15 cellular contexts compared by ENCODE assay signal in the genomic region with DNA sequence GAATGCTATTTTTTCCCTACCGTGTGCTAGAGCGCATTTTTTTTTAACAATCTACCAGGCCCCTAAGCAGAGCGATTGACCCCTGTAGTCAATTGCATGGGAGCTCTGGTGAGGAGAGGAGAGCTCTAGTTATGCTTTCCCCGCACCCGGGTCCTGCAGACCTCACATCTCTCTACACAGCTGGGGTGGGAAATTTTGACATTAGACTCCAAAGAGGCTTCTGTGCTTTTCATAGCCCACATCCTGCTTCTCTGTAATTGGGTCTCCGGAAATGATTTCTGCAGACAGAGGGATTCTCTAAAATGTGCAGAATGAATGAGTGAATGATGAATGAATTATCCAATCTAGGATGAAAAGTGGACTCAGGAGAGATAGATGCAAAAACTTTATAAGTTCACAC. TPM values are rescaled to one million over a fixed set of nuclear protein-coding genes. Genes with fewer than 3 reads are reported as not detected.
DNase-seq lines count a peak whose midpoint lies in the region; TF ChIP-seq lines count a peak whose summit lies in the region.
"Had no signal": no experiment of that assay in that cellular context is flagged by ENCODE, and none has a peak within 500 bp of the region (broad histone marks: within the 10 kb centered on the region; RNA-seq: fewer than 3 reads in every experiment).

No MANE protein-coding gene starts in this region.

- no peaks in the 10 kb centered on the region for H4K20me1 ChIP-seq in BLaER1 treated with 17β-estradiol and CSF1 and Interleukin-3, amounts not matched to agents 10 nM and 100 nM

- H3K27me3 ChIP-seq in BLaER1 treated with 17β-estradiol and CSF1 and Interleukin-3, amounts not matched to agents 10 nM and 100 nM, result no peaks in the 10 kb centered on the region
- no peaks in the 10 kb centered on the region for H3K27me3 ChIP-seq in CD8-positive, alpha-beta memory T cell (ENCODE audit: insufficient read depth, low read length, poor library complexity, severe bottlenecking)
- H3K27me3 ChIP-seq in ascending aorta, result no peaks in the 10 kb centered on the region

- POLR2A ChIA-PET in CD8-positive, alpha-beta memory T cell (lab: Charles Lee), result interaction anchor here (0.6 to 1.0 kb wide), 3 partner anchors 31 to 75 kb away, joined by 3 read pairs; partner anchors contain the start of gene DUSP10

- no peak for TF ChIP-seq CTCF in ascending aorta (IDR thresholded peaks at IDR 0.05)

- H3K27ac ChIP-seq in BLaER1 treated with 17β-estradiol and CSF1 and Interleukin-3, amounts not matched to agents 10 nM and 100 nM, result peak overlapping the region in 8 of 11 experiments; percentile 28 to 67 (median 42); a peak in 13 of 22 replicates
- H3K27ac ChIP-seq in CD8-positive, alpha-beta memory T cell (ENCODE audit: low read depth, low read length), result no peak overlapping the region
- H3K27ac ChIP-seq in ascending aorta, result no peak overlapping the region
- H3K27ac ChIP-seq: epithelial cell of prostate, GM23248 had no signal

- CTCF ChIA-PET in CD8-positive, alpha-beta memory T cell (lab: Charles Lee), result interaction anchor here (0.9 to 1.7 kb wide), 2 partner anchors 14 to 42 kb away, joined by 3 to 6 read pairs; partner anchors contain the start of gene DUSP10

- peak overlapping the region in 1 of 10 experiments; percentile 6; a peak in 3 of 20 replicates for H3K4me3 ChIP-seq in BLaER1 treated with 17β-estradiol and CSF1 and Interleukin-3, amounts not matched to agents 10 nM and 100 nM
- H3K4me3 ChIP-seq in CD8-positive, alpha-beta memory T cell (ENCODE audit: low read length), result peak overlapping the region; percentile 29
- H3K4me3 ChIP-seq in ascending aorta, result no peak overlapping the region
- H3K4me3 ChIP-seq: GM23248 had no signal

- peaks cover 47 to 59% (median 49%) of the 10 kb centered on the region in 3 donors for H3K4me1 Mint-ChIP-seq in CD8-positive, alpha-beta memory T cell

- H3K36me3 Mint-ChIP-seq in CD8-positive, alpha-beta memory T cell, result no peaks in the 10 kb centered on the region

- in situ Hi-C loops in SK-MEL-5 (cut with HindIII; ENCODE audit: low pct_unique_long_range_greater_than_20kb, low sequenced_read_pairs), result no loop called here

- H3K4me1 ChIP-seq in BLaER1 treated with 17β-estradiol and CSF1 and Interleukin-3, amounts not matched to agents 10 nM and 100 nM, result peaks cover 37 to 63% (median 46%) of the 10 kb centered on the region in 10 experiments
- peaks cover 46% of the 10 kb centered on the region for H3K4me1 ChIP-seq in CD8-positive, alpha-beta memory T cell (ENCODE audit: insufficient read depth, low read length)
- H3K4me1 ChIP-seq in ascending aorta, result no peaks in the 10 kb centered on the region

- intact Hi-C loops in ascending aorta (cut with DNase I), result no loop called here

- H3K27me3 Mint-ChIP-seq in CD8-positive, alpha-beta memory T cell, result no peaks in the 10 kb centered on the region

- H3K4me3 Mint-ChIP-seq in CD8-positive, alpha-beta memory T cell, result peak overlapping the region; percentile 10 to 78 (median 63)

- no peaks in the 10 kb centered on the region for H3K36me3 ChIP-seq in BLaER1 treated with 17β-estradiol and CSF1 and Interleukin-3, amounts not matched to agents 10 nM and 100 nM
- no peaks in the 10 kb centered on the region for H3K36me3 ChIP-seq in CD8-positive, alpha-beta memory T cell (ENCODE audit: insufficient read depth, low read length)
- no peaks in the 10 kb centered on the region for H3K36me3 ChIP-seq in ascending aorta

- peak overlapping the region in 5 of 11 experiments; percentile 1 to 41 (median 25); a peak in 3 of 22 replicates for H3K9ac ChIP-seq in BLaER1 treated with 17β-estradiol and CSF1 and Interleukin-3, amounts not matched to agents 10 nM and 100 nM
- H3K9ac ChIP-seq: GM23248 had no signal

- no peaks in the 10 kb centered on the region for H3K9me3 Mint-ChIP-seq in CD8-positive, alpha-beta memory T cell

- H3K27ac Mint-ChIP-seq in CD8-positive, alpha-beta memory T cell, result peak overlapping the region; percentile 0 to 77 (median 66)

- peak in 2 of 5 donors; percentile 31 to 45 for DNase-seq in CD8-positive, alpha-beta memory T cell
- DNase-seq in SK-MEL-5 (ENCODE audit: low read depth, low spot score), result peak; percentile 7
- peak; percentile 48 for DNase-seq in central memory CD4-positive, alpha-beta T cell
- DNase-seq in NCI-H748 treated with DMSO at 0.1 percent for 48 hours (lab: John Stamatoyannopoulos, UW), result no peak
- no peak for DNase-seq in ascending aorta (ENCODE audit: low spot score in 2 of 2)
- no peak for DNase-seq in stimulated activated CD4-positive, alpha-beta T cell treated with anti-CD3 and anti-CD28 coated beads, Interleukin-4, amount 100 ng/mL, for 1 hour
- no peak for DNase-seq in NCI-H526 treated with DMSO at 0.1 percent for 48 hours (lab: John Stamatoyannopoulos, UW)
- DNase-seq: foreskin melanocyte; GM23248; NCI-H1436; NCI-H2227 treated with DMSO at 0.1 percent for 48 hours; NK-92 treated with Interleukin-12 subunit alpha and Interleukin-12 subunit beta, amount 100 ng/mL, for 24 hours; stimulated activated CD4-positive, alpha-beta T cell treated with anti-CD3 and anti-CD28 coated beads, Interleukin-12 subunit alpha, Interleukin-12 subunit beta, amount 100 ng/mL, for 4 hours had no signal

- H3K4me2 ChIP-seq in BLaER1 treated with 17β-estradiol and CSF1 and Interleukin-3, amounts not matched to agents 10 nM and 100 nM, result peak overlapping the region; percentile 55 to 85 (median 80)

- peaks cover 0 to 4% (median 0%) of the 10 kb centered on the region in 11 experiments; a peak in 1 of 22 replicates for H3K9me3 ChIP-seq in BLaER1 treated with 17β-estradiol and CSF1 and Interleukin-3, amounts not matched to agents 10 nM and 100 nM (replicated peaks in 1 of 11)
- H3K9me3 ChIP-seq in CD8-positive, alpha-beta memory T cell (ENCODE audit: low read length), result no peaks in the 10 kb centered on the region
- no peaks in the 10 kb centered on the region for H3K9me3 ChIP-seq in ascending aorta

RNA-seq across cellular contexts. Expression of gene DUSP10, which starts 41.5 kb away (rescaled TPM):
- total RNA-seq in CD8-positive, alpha-beta memory T cell, result 10 to 100 TPM; 23.7 to 25.4 TPM
- polyA plus RNA-seq in CD8-positive, alpha-beta memory T cell, result 8.0 TPM
- 90.7 and 101 TPM in 2 replicates for total RNA-seq in SK-MEL-5 (2014; rRNA removed; shearing (Covaris generic))
- 75.5 and 84.1 TPM in 2 replicates for polyA plus RNA-seq in SK-MEL-5 (2015; cell fraction: cytosol; rRNA removed)
- polyA plus RNA-seq in SK-MEL-5 (2015; cell fraction: nucleus; rRNA removed), result 58.0 and 67.2 TPM in 2 replicates
- 5.7 TPM for total RNA-seq in ascending aorta

Comparison
In these comparisons a context has a peak if more than half of its experiments do, and no peak if none do; other contexts are left out.
1. H3K27ac ChIP-seq: peak in BLaER1 treated with 17β-estradiol and CSF1 and Interleukin-3, amounts not matched to agents 10 nM and 100 nM (8 of 11); none in CD8-positive, alpha-beta memory T cell (single experiment) and ascending aorta (0 of 2).
2. DNase-seq: peak in SK-MEL-5 (single experiment) and central memory CD4-positive, alpha-beta T cell (single experiment); none in NCI-H748 treated with DMSO at 0.1 percent for 48 hours (single experiment), ascending aorta (0 of 2), stimulated activated CD4-positive, alpha-beta T cell treated with anti-CD3 and anti-CD28 coated beads, Interleukin-4, amount 100 ng/mL, for 1 hour (single experiment) and NCI-H526 treated with DMSO at 0.1 percent for 48 hours (single experiment).